Comparison of ENCODE assay signal across 10 cellular contexts in genomic region chr5:160092960-160093701, GRCh38. TPM values are rescaled to one million over a fixed set of nuclear protein-coding genes. Genes with fewer than 3 reads are reported as not detected.
DNase-seq lines count a peak whose midpoint lies in the region; ATAC-seq and TF ChIP-seq lines count a peak whose summit lies in the region.
"Had no signal": no experiment of that assay in that cellular context is flagged by ENCODE, and none has a peak within 500 bp of the region (broad histone marks: within the 10 kb centered on the region; RNA-seq: fewer than 3 reads in every experiment).

No MANE protein-coding gene starts in this region.

- WGBS in tibial nerve, 2 donors: 93 to 94% methylated on average over 10 of the region's 10 CpGs
- WGBS in psoas muscle, 3 donors: 90 to 94% (median 91%) methylated on average over 10 of the region's 10 CpGs

- intact Hi-C loops in gastrocnemius medialis (cut with DNase I; ENCODE audit: low total_unique reads) (no loop called here), psoas muscle (cut with DNase I) (no loop called here)

- TF ChIP-seq POLR2A in gastrocnemius medialis (IDR thresholded peaks at IDR 0.05) (no peak), tibial nerve (IDR thresholded peaks at IDR 0.05) (no peak)

- in situ Hi-C loops in gastrocnemius medialis (cut with MboI; ENCODE audit: low sequenced_read_pairs in 4 of 4): no loop called here

- H3K36me3 ChIP-seq in gastrocnemius medialis: peaks cover 0 to 19% of the 10 kb centered on the region in 2 donors
- H3K36me3 ChIP-seq in tibial nerve: peaks cover 0 to 26% (median 6%) of the 10 kb centered on the region in 3 donors
- H3K36me3 ChIP-seq in psoas muscle (ENCODE audit: insufficient read depth in 1 of 2, low read depth in 1 of 2): peaks cover 10 to 34% of the 10 kb centered on the region in 2 donors

- TF ChIP-seq CTCF in gastrocnemius medialis (IDR thresholded peaks at IDR 0.05 in 4 of 5, conservative IDR thresholded peaks at IDR 0.05 in 1 of 5) (no peak), tibial nerve (IDR thresholded peaks at IDR 0.05) (no peak), psoas muscle (IDR thresholded peaks at IDR 0.05) (no peak)

- DNase-seq in NOMO-1 treated with DMSO at 0.1 percent for 48 hours (lab: John Stamatoyannopoulos, UW; ENCODE audit: unreplicated experiment) (peak; percentile 11), pons (ENCODE audit: low spot score) (no peak), gastrocnemius medialis (no peak), tibial nerve (ENCODE audit: low spot score in 2 of 2) (no peak), psoas muscle (no peak)
- DNase-seq: NCI-H446 treated with DMSO at 0.1 percent for 48 hours, testis had no signal

- peaks cover 0 to 3% of the 10 kb centered on the region in 2 donors for H3K4me1 ChIP-seq in gastrocnemius medialis
- H3K4me1 ChIP-seq in tibial nerve: no peaks in the 10 kb centered on the region
- no peaks in the 10 kb centered on the region for H3K4me1 ChIP-seq in psoas muscle
- H3K4me1 ChIP-seq: testis had no signal

- H3K27ac ChIP-seq in gastrocnemius medialis (no peak overlapping the region), tibial nerve (no peak overlapping the region), psoas muscle (no peak overlapping the region)
- H3K27ac ChIP-seq: testis had no signal

- H3K27me3 ChIP-seq in gastrocnemius medialis: no peaks in the 10 kb centered on the region
- no peaks in the 10 kb centered on the region for H3K27me3 ChIP-seq in tibial nerve
- H3K27me3 ChIP-seq in psoas muscle (ENCODE audit: insufficient read depth in 3 of 3, low read length in 2 of 3): no peaks in the 10 kb centered on the region
- H3K27me3 ChIP-seq: testis had no signal

- H3K9me3 ChIP-seq in gastrocnemius medialis (no peaks in the 10 kb centered on the region), tibial nerve (no peaks in the 10 kb centered on the region), psoas muscle (no peaks in the 10 kb centered on the region)
- H3K9me3 ChIP-seq: testis had no signal

- ATAC-seq in GM19025 (IDR thresholded peaks at IDR 0.05; ENCODE audit: low read depth, unreplicated experiment) (peak; percentile 76), HG02588 (IDR thresholded peaks at IDR 0.05; ENCODE audit: unreplicated experiment) (peak; percentile 73), gastrocnemius medialis (no peak), psoas muscle (no peak)

- H3K4me3 ChIP-seq in GM08714 (ENCODE audit: low read length) (peak overlapping the region; percentile 17; the same call in 1 of the 2 replicates), gastrocnemius medialis (no peak overlapping the region), tibial nerve (no peak overlapping the region), psoas muscle (no peak overlapping the region)
- H3K4me3 ChIP-seq: testis had no signal

- TF ChIP-seq EP300 in tibial nerve (IDR thresholded peaks at IDR 0.05): no peak

RNA-seq across cellular contexts. Expression of gene PWWP2A, which starts 26.1 kb away (rescaled TPM):
- total RNA-seq in gastrocnemius medialis (10 to 100 TPM in 2 of 4 donors, 1 to 10 TPM in 2; 5.4 to 13.3 (median 8.6) TPM), tibial nerve (10 to 100 TPM; 51.0 to 81.6 (median 58.2) TPM), psoas muscle (10 to 100 TPM in 2 of 4 donors, 1 to 10 TPM in 2; 7.3 to 13.4 (median 8.9) TPM)
- 1 to 10 TPM; 3.0 to 5.5 (median 4.3) TPM for polyA plus RNA-seq in psoas muscle

Comparison
In these comparisons a context has a peak if more than half of its experiments do, and no peak if none do; other contexts are left out.
1. ATAC-seq: peak in GM19025 (single experiment) and HG02588 (single experiment); none in gastrocnemius medialis (0 of 2) and psoas muscle (0 of 4).